ENCODE assay signal across 11 cellular contexts in the genomic region with DNA sequence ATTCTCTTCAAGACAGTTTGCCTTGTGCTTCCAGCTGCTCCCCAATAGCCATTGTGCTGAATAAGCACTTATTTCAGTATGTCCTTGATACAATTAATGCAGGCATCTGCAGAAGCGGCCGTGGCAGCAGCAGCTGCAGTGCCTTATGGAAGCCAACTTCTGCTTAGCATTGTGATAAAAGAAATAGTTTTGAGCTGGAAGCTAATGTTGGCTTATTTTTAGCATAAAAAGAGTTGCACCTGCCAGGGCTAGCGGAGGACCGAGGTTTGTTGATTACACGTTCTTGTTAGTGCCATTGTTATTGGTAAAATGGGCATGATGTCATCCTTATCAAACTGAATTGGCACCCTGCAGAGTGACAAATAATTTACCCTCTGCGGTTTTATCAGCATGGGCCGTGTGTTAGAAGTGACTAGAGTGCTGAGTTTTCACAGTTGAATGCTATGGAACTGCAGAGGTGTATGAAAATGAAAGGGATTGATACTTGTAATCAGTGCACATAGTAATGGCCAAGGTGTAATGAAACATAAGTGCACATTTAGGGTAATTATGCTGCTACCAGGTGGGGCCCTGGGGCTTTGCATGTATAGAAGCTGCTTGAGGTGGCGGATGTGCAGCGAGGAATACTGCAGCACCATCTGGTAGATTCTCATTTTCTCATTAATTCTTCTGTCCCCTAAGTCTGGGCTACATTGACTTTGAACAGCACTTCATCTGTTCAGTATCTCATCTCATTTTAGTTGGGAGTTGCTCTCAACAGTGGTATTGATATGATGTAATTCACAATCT.
DNase-seq lines count a peak whose midpoint lies in the region; ATAC-seq, FAIRE-seq and TF ChIP-seq lines count a peak whose summit lies in the region.
"Had no signal": no experiment of that assay in that cellular context is flagged by ENCODE, and none has a peak within 500 bp of the region (broad histone marks: within the 10 kb centered on the region; RNA-seq: fewer than 3 reads in every experiment).

No MANE protein-coding gene starts in this region.

- 97% methylated on average over 9 of the region's 9 CpGs for WGBS in HepG2 (ENCODE audit: low lambda C conversion rate)

- POLR2A ChIA-PET in HepG2 (lab: Yijun Ruan, JAX) = no interaction called here

- no peak for TF ChIP-seq RAD21 in HepG2 (CRISPR knock-in tag; IDR thresholded peaks at IDR 0.05)

- H3K4me3 ChIP-seq in HepG2 (replicated peaks in 1 of 3; ENCODE audit: insufficient read depth in 1 of 3, low read depth in 2 of 3, low read length in 3 of 3) = no peak overlapping the region
- H3K4me3 ChIP-seq: SK-N-MC had no signal

- no TSS peak for BruUV-seq in HepG2 (replicated peaks; lab: Mats Ljungman, UMichigan)

- H4K20me1 ChIP-seq in HepG2 (ENCODE audit: insufficient read depth, low read length) = no peaks in the 10 kb centered on the region

- no peak for TF ChIP-seq EP300 in HepG2 (IDR thresholded peaks at IDR 0.05; ENCODE audit: low read depth in 2 of 2, low read length in 2 of 2)
- no peak for TF ChIP-seq EP300 in HepG2 (CRISPR knock-in tag; IDR thresholded peaks at IDR 0.05; ENCODE audit: borderline replicate concordance)

- no peak for TF ChIP-seq POLR2A in HepG2 (IDR thresholded peaks at IDR 0.05; ENCODE audit: insufficient read depth in 1 of 2, low read depth in 2 of 2, low read length in 2 of 2)

- no peak for FAIRE-seq in HepG2 (lab: Jason Lieb, UNC)
- FAIRE-seq: keratinocyte had no signal

- in situ Hi-C loops in HepG2 (cut with HindIII; ENCODE audit: extremely low pct_ligation_motif_present, low pct_unique_long_range_greater_than_20kb) = no loop called here

- CTCF ChIA-PET in HepG2 (lab: Yijun Ruan, JAX; ENCODE audit: low intra/inter-chr PET ratio, low total read pairs) = no interaction called here

- no peaks in the 10 kb centered on the region for H3K79me2 ChIP-seq in HepG2 (ENCODE audit: insufficient read depth, low read length)

- no peaks in the 10 kb centered on the region for H3K27me3 Mint-ChIP-seq in activated T-cell treated with anti-CD3 and anti-CD28 coated beads, Interleukin-2, amount 50 U/mL, for 72 hours (ENCODE audit: low read depth)
- H3K27me3 Mint-ChIP-seq: stimulated activated naive CD8-positive, alpha-beta T cell treated with anti-CD3 and anti-CD28 coated beads, Interleukin-15, Interleukin-2, amounts not matched to agents 100 ng/mL and 50 ng/mL, for 24 hours had no signal

- ATAC-seq in HepG2 = no peak
- no peak for ATAC-seq in activated T-cell treated with anti-CD3 and anti-CD28 coated beads, Interleukin-2, amount 50 U/mL, for 72 hours (replicated peaks in 1 of 2)
- no peak for ATAC-seq in GM18873 (IDR thresholded peaks at IDR 0.05; ENCODE audit: low FRiP score, unreplicated experiment)

- no peak overlapping the region for H3K27ac Mint-ChIP-seq in activated T-cell treated with anti-CD3 and anti-CD28 coated beads, Interleukin-2, amount 50 U/mL, for 72 hours
- H3K27ac Mint-ChIP-seq: stimulated activated naive CD8-positive, alpha-beta T cell treated with anti-CD3 and anti-CD28 coated beads, Interleukin-15, Interleukin-2, amounts not matched to agents 100 ng/mL and 50 ng/mL, for 24 hours had no signal

- no peaks in the 10 kb centered on the region for H3K9me3 Mint-ChIP-seq in activated T-cell treated with anti-CD3 and anti-CD28 coated beads, Interleukin-2, amount 50 U/mL, for 72 hours
- H3K9me3 Mint-ChIP-seq: stimulated activated naive CD8-positive, alpha-beta T cell treated with anti-CD3 and anti-CD28 coated beads, Interleukin-15, Interleukin-2, amounts not matched to agents 100 ng/mL and 50 ng/mL, for 24 hours had no signal

- H3K4me1 ChIP-seq in HepG2 (ENCODE audit: insufficient read depth, low read length) = peaks cover 23% of the 10 kb centered on the region

- H3K27me3 ChIP-seq in HepG2 (ENCODE audit: control insufficient read depth in 1 of 2, insufficient read depth in 2 of 2, low read length in 2 of 2) = no peaks in the 10 kb centered on the region

- H3K9me3 ChIP-seq in HepG2 (ENCODE audit: low read length) = no peaks in the 10 kb centered on the region

- no peak overlapping the region for H3K4me3 Mint-ChIP-seq in activated T-cell treated with anti-CD3 and anti-CD28 coated beads, Interleukin-2, amount 50 U/mL, for 72 hours
- H3K4me3 Mint-ChIP-seq: stimulated activated naive CD8-positive, alpha-beta T cell treated with anti-CD3 and anti-CD28 coated beads, Interleukin-15, Interleukin-2, amounts not matched to agents 100 ng/mL and 50 ng/mL, for 24 hours had no signal

- H3K36me3 Mint-ChIP-seq in activated T-cell treated with anti-CD3 and anti-CD28 coated beads, Interleukin-2, amount 50 U/mL, for 72 hours (ENCODE audit: insufficient read depth in 2 of 2) = no peaks in the 10 kb centered on the region

- peak; percentile 99 for DNase-seq in DMS153 (lab: John Stamatoyannopoulos, UW)
- peak; percentile 86 for DNase-seq in NCI-H1694 treated with DMSO at 0.1 percent for 48 hours (lab: John Stamatoyannopoulos, UW)
- peak; percentile 99 for DNase-seq in NCI-H748 treated with DMSO at 0.1 percent for 48 hours (lab: John Stamatoyannopoulos, UW)
- no peak for DNase-seq in HepG2 (ENCODE audit: low spot score)
- no peak for DNase-seq in activated T-cell treated with anti-CD3 and anti-CD28 coated beads, Interleukin-2, amount 50 U/mL, for 72 hours
- no peak for DNase-seq in HUDEP-2 (lab: John Stamatoyannopoulos, UW; ENCODE audit: unreplicated experiment in 76 of 76)
- DNase-seq in activated CD4-positive, CD25-positive, alpha-beta regulatory T cell treated with anti-CD3 and anti-CD28 coated beads, Interleukin-2, amount 50 U/mL, for 72 hours = no peak

- H3K4me2 ChIP-seq in HepG2 (ENCODE audit: low read depth, low read length) = no peak overlapping the region

- no peak overlapping the region for H3K27ac ChIP-seq in HepG2 (ENCODE audit: extremely low read length, insufficient read depth, low read length)
- H3K27ac ChIP-seq: SK-N-MC had no signal

- TF ChIP-seq CTCF in HepG2 (CRISPR knock-in tag; IDR thresholded peaks at IDR 0.05) = no peak

- no peaks in the 10 kb centered on the region for H3K36me3 ChIP-seq in HepG2 (replicated peaks in 1 of 2; ENCODE audit: control insufficient read depth in 1 of 2, insufficient read depth in 2 of 2, low read length in 2 of 2)

- intact Hi-C loops in HepG2 (cut with micrococcal nuclease; ENCODE audit: unreplicated experiment) = no loop called here

- H3K4me1 Mint-ChIP-seq in activated T-cell treated with anti-CD3 and anti-CD28 coated beads, Interleukin-2, amount 50 U/mL, for 72 hours (ENCODE audit: low read depth) = no peaks in the 10 kb centered on the region

- H3K9ac ChIP-seq in HepG2 (ENCODE audit: insufficient read depth, low read depth, low read length) = no peak overlapping the region

- no peak overlapping the region for H2AFZ ChIP-seq in HepG2 (ENCODE audit: low read length)

TF ChIP-seq in HepG2, 621 proteins besides CTCF, POLR2A, EP300 and RAD21:
- TF ChIP-seq MAFK (conservative IDR thresholded peaks at IDR 0.05 in 1 of 2, IDR thresholded peaks at IDR 0.05 in 1 of 2; ENCODE audit: low read length in 2 of 2) (peak; percentile 95 to 97), MAFF (IDR thresholded peaks at IDR 0.05; ENCODE audit: low read depth, low read length) (peak; percentile 96), SRSF1 (optimal IDR thresholded peaks at IDR 0.05; ENCODE audit: low read depth, low read length) (no peak), ATF7 (IDR thresholded peaks at IDR 0.05) (peak; percentile 89), ATF7 (CRISPR knock-in tag; IDR thresholded peaks at IDR 0.05) (no peak)

Comparison
In these comparisons a context has a peak if more than half of its experiments do, and no peak if none do; other contexts are left out.
1. DNase-seq: peak in DMS153 (single experiment), NCI-H1694 treated with DMSO at 0.1 percent for 48 hours (single experiment) and NCI-H748 treated with DMSO at 0.1 percent for 48 hours (single experiment); none in HepG2 (single experiment), activated T-cell treated with anti-CD3 and anti-CD28 coated beads, Interleukin-2, amount 50 U/mL, for 72 hours (0 of 2), HUDEP-2 (0 of 76) and activated CD4-positive, CD25-positive, alpha-beta regulatory T cell treated with anti-CD3 and anti-CD28 coated beads, Interleukin-2, amount 50 U/mL, for 72 hours (single experiment).